In genomic region chr21:31731802-31732537, GRCh38 we compare ENCODE assay signal across 8 cellular contexts. TPM values are rescaled to one million over a fixed set of nuclear protein-coding genes. Genes with fewer than 3 reads are reported as not detected.
DNase-seq lines count a peak whose midpoint lies in the region; ATAC-seq and TF ChIP-seq lines count a peak whose summit lies in the region.

A gene with protein sequence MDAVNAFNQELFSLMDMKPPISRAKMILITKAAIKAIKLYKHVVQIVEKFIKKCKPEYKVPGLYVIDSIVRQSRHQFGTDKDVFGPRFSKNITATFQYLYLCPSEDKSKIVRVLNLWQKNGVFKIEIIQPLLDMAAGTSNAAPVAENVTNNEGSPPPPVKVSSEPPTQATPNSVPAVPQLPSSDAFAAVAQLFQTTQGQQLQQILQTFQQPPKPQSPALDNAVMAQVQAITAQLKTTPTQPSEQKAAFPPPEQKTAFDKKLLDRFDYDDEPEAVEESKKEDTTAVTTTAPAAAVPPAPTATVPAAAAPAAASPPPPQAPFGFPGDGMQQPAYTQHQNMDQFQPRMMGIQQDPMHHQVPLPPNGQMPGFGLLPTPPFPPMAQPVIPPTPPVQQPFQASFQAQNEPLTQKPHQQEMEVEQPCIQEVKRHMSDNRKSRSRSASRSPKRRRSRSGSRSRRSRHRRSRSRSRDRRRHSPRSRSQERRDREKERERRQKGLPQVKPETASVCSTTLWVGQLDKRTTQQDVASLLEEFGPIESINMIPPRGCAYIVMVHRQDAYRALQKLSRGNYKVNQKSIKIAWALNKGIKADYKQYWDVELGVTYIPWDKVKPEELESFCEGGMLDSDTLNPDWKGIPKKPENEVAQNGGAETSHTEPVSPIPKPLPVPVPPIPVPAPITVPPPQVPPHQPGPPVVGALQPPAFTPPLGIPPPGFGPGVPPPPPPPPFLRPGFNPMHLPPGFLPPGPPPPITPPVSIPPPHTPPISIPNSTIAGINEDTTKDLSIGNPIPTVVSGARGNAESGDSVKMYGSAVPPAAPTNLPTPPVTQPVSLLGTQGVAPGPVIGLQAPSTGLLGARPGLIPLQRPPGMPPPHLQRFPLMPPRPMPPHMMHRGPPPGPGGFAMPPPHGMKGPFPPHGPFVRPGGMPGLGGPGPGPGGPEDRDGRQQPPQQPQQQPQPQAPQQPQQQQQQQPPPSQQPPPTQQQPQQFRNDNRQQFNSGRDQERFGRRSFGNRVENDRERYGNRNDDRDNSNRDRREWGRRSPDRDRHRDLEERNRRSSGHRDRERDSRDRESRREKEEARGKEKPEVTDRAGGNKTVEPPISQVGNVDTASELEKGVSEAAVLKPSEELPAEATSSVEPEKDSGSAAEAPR (minus strand): TSS chr21:31732118. CDS start chr21:31731692, 426 bp downstream.

- no peaks in the 10 kb centered on the region for H3K36me3 Mint-ChIP-seq in activated naive CD8-positive, alpha-beta T cell
- H3K36me3 Mint-ChIP-seq in osteocyte (ENCODE audit: unreplicated experiment) = no peaks in the 10 kb centered on the region

- 0% methylated on average over 29 to 40 of the region's 105 CpGs for WGBS in testis, 2 donors

- peak within 1 kb of the TSS; percentile 83 for H3K27ac Mint-ChIP-seq in activated naive CD8-positive, alpha-beta T cell
- H3K27ac Mint-ChIP-seq in osteocyte (ENCODE audit: unreplicated experiment) = peak within 1 kb of the TSS; percentile 81

- H3K4me3 Mint-ChIP-seq in activated naive CD8-positive, alpha-beta T cell = peak within 1 kb of the TSS; percentile 78
- peak within 1 kb of the TSS; percentile 86 for H3K4me3 Mint-ChIP-seq in osteocyte (ENCODE audit: unreplicated experiment)

- peak within 1 kb of the TSS; percentile 93 to 97 for H3K27ac ChIP-seq in testis

- H3K4me1 ChIP-seq in testis = peaks cover 24% of the 10 kb centered on the region

- ATAC-seq in HG02571 (IDR thresholded peaks at IDR 0.05; ENCODE audit: unreplicated experiment) = peak; percentile 86
- peak; percentile 94 for ATAC-seq in SK-N-SH treated with all-trans-retinoic acid at 6 μM for 48 hours

- intact Hi-C loops in testis (cut with DNase I; ENCODE audit: low total_unique reads) = loop anchor here (10.0 kb wide), 1 partner anchor 77 kb away; the partner anchor contains the start of gene SOD1

- DNase-seq in GM10266 (ENCODE audit: extremely low spot score) (peak; percentile 98), NAMALWA (ENCODE audit: low spot score) (peak; percentile 92), glomerular visceral epithelial cell (ENCODE audit: extremely low spot score) (peak; percentile 95), osteocyte (ENCODE audit: extremely low spot score, unreplicated experiment) (peak; percentile 97), testis (peak; percentile 92)

- peak; percentile 41 for TF ChIP-seq POLR2A in testis (IDR thresholded peaks at IDR 0.05)

- no peaks in the 10 kb centered on the region for H3K9me3 Mint-ChIP-seq in activated naive CD8-positive, alpha-beta T cell (ENCODE audit: low read depth)
- no peaks in the 10 kb centered on the region for H3K9me3 Mint-ChIP-seq in osteocyte (ENCODE audit: unreplicated experiment)

- H3K27me3 Mint-ChIP-seq in activated naive CD8-positive, alpha-beta T cell = no peaks in the 10 kb centered on the region
- H3K27me3 Mint-ChIP-seq in osteocyte (ENCODE audit: unreplicated experiment) = no peaks in the 10 kb centered on the region

- H3K36me3 ChIP-seq in testis (ENCODE audit: low read depth, missing control alignments) = no peaks in the 10 kb centered on the region

- H3K9me3 ChIP-seq in testis = no peaks in the 10 kb centered on the region

- no peak for TF ChIP-seq CTCF in GM10266 (IDR thresholded peaks at IDR 0.05; ENCODE audit: control insufficient read depth, insufficient read depth, low read depth, missing control alignments)
- TF ChIP-seq CTCF in osteocyte (IDR thresholded peaks at IDR 0.05) = no peak
- no peak for TF ChIP-seq CTCF in testis (IDR thresholded peaks at IDR 0.05)

- H3K4me3 ChIP-seq in testis = peak within 1 kb of the TSS; percentile 95 to 98

- no peaks in the 10 kb centered on the region for H3K27me3 ChIP-seq in testis

- H3K4me1 Mint-ChIP-seq in activated naive CD8-positive, alpha-beta T cell (ENCODE audit: low read depth) = peaks cover 10% of the 10 kb centered on the region
- peaks cover 3% of the 10 kb centered on the region for H3K4me1 Mint-ChIP-seq in osteocyte (ENCODE audit: unreplicated experiment)

TF ChIP-seq in SK-N-SH treated with all-trans-retinoic acid at 6 μM for 48 hours, 23 proteins besides CTCF, POLR2A, EP300 and RAD21:
- TF ChIP-seq RARB (CRISPR knock-in tag; IDR thresholded peaks at IDR 0.05) (no peak), ISL1 (CRISPR knock-in tag; IDR thresholded peaks at IDR 0.05) (no peak)
- TF ChIP-seq, protein P1, sequence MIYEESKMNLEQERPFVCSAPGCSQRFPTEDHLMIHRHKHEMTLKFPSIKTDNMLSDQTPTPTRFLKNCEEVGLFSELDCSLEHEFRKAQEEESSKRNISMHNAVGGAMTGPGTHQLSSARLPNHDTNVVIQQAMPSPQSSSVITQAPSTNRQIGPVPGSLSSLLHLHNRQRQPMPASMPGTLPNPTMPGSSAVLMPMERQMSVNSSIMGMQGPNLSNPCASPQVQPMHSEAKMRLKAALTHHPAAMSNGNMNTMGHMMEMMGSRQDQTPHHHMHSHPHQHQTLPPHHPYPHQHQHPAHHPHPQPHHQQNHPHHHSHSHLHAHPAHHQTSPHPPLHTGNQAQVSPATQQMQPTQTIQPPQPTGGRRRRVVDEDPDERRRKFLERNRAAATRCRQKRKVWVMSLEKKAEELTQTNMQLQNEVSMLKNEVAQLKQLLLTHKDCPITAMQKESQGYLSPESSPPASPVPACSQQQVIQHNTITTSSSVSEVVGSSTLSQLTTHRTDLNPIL (CRISPR knock-in tag; IDR thresholded peaks at IDR 0.05; ENCODE audit: low read depth) = no peak

RNA-seq across cellular contexts. Expression of the gene that starts here (rescaled TPM):
- total RNA-seq in osteocyte (32.7 and 33.7 TPM in 2 replicates), testis (10 to 100 TPM; 44.0 to 50.2 TPM)
- 45.3 TPM for polyA plus RNA-seq in testis (ENCODE audit: insufficient read depth, low read depth, low replicate concordance)

Comparison
In these comparisons a context has a peak if more than half of its experiments do, and no peak if none do; other contexts are left out.
1. Peak in every context shown above with its lines: DNase-seq, ATAC-seq, H3K4me3 ChIP-seq and H3K27ac ChIP-seq.